1 cellular context compared by ENCODE assay signal in the genomic region with DNA sequence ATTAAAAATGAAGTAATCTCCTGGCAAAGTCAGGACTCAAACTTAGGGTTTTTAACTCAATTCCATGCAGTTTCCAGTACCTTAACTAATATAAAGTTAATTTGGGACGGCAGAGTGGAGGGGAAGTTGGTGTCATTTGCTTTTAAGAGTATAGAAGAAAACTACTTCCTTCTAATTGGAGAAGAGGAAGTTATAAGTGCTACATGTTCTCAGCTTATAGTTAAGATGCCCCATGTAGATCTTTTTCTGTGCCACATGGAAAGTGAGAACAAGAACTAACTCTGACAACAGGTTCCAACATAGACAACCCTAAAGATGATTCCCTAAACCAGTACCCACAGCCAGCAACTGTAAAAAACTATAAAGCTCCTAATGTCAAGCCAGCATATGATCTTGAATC.
TF ChIP-seq lines count a peak whose summit lies in the region.

No MANE protein-coding gene starts in this region.

TF ChIP-seq in GM12878, 131 proteins besides CTCF, POLR2A, EP300 and RAD21:
- TF ChIP-seq EGR1 (IDR thresholded peaks at IDR 0.05; ENCODE audit: borderline replicate concordance in 1 of 2, low read depth in 2 of 2, low read length in 2 of 2): no peak
- TF ChIP-seq SMC3 (IDR thresholded peaks at IDR 0.05; ENCODE audit: borderline replicate concordance, low read length): no peak
- no peak for TF ChIP-seq RAD51 (IDR thresholded peaks at IDR 0.05)
